ENCODE assay signal across 24 cellular contexts in the genomic region with DNA sequence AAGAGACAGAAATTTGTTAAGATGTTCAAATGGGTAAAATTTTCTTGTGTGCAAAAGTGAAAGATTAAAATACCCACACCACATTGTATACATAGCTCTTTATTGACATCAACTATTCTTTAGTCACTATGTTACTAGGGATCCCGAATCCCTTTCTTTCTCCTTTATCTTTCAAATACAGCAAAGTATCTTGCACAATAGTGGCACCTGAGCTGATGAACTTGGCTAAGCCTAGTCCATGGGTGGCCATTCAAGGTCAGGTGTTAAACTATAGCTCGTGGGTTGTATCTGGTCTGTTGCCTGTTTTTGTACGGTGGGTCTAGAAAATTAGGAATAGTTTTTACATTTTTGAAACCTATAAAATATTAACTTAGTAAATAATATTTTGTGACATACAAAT.
DNase-seq lines count a peak whose midpoint lies in the region; ATAC-seq and TF ChIP-seq lines count a peak whose summit lies in the region.
"Had no signal": no experiment of that assay in that cellular context is flagged by ENCODE, and none has a peak within 500 bp of the region (broad histone marks: within the 10 kb centered on the region; RNA-seq: fewer than 3 reads in every experiment).

No MANE protein-coding gene starts in this region.

- H3K27ac Mint-ChIP-seq in MCF 10A (ENCODE audit: low read depth, unreplicated experiment), result peak overlapping the region; percentile 31
- H3K27ac Mint-ChIP-seq in effector memory CD8-positive, alpha-beta T cell, result no peak overlapping the region

- no peaks in the 10 kb centered on the region for H3K27me3 Mint-ChIP-seq in MCF 10A (ENCODE audit: insufficient read depth, unreplicated experiment)
- H3K27me3 Mint-ChIP-seq in effector memory CD8-positive, alpha-beta T cell, result no peaks in the 10 kb centered on the region

- intact Hi-C loops in MCF 10A (cut with micrococcal nuclease) (no loop called here), breast epithelium (cut with DNase I; ENCODE audit: low total_unique reads) (no loop called here), PC-3 (cut with micrococcal nuclease) (no loop called here), esophagus squamous epithelium (cut with DNase I) (no loop called here)

- no peaks in the 10 kb centered on the region for H4K20me1 ChIP-seq in PC-3 (ENCODE audit: low read length)

- no peak for TF ChIP-seq POLR2A in breast epithelium (IDR thresholded peaks at IDR 0.05)
- no peak for TF ChIP-seq POLR2A in esophagus squamous epithelium (IDR thresholded peaks at IDR 0.05)

- no peaks in the 10 kb centered on the region for H3K4me1 ChIP-seq in breast epithelium
- H3K4me1 ChIP-seq in PC-3 (ENCODE audit: insufficient read depth, low read length), result peaks cover 43% of the 10 kb centered on the region
- H3K4me1 ChIP-seq in esophagus squamous epithelium, result peaks cover 0 to 5% (median 0%) of the 10 kb centered on the region in 3 donors

- no peaks in the 10 kb centered on the region for H3K9me3 Mint-ChIP-seq in MCF 10A (ENCODE audit: unreplicated experiment)
- peaks cover 0 to 2% of the 10 kb centered on the region in 2 donors for H3K9me3 Mint-ChIP-seq in effector memory CD8-positive, alpha-beta T cell

- BruUV-seq in MCF 10A (replicated peaks; lab: Mats Ljungman, UMichigan) (no TSS peak), PC-3 (replicated peaks; lab: Mats Ljungman, UMichigan) (no TSS peak)

- CTCF ChIA-PET in MCF 10A (lab: Yijun Ruan, JAX), result no interaction called here
- CTCF ChIA-PET in PC-3 (lab: Charles Lee), result no interaction called here

- TF ChIP-seq CTCF in MCF 10A (IDR thresholded peaks at IDR 0.05; ENCODE audit: unreplicated experiment) (no peak), breast epithelium (IDR thresholded peaks at IDR 0.05) (no peak), PC-3 (conservative IDR thresholded peaks at IDR 0.05; ENCODE audit: low read depth, low read length) (no peak), esophagus squamous epithelium (IDR thresholded peaks at IDR 0.05) (no peak)

- H3K4me2 ChIP-seq in PC-3 (ENCODE audit: low read length), result no peak overlapping the region

- POLR2A ChIA-PET in MCF 10A (lab: Yijun Ruan, JAX), result interaction anchor here (1.5 kb wide), 1 partner anchor 9 kb away, joined by 3 read pairs; no protein-coding TSS in a partner anchor
- POLR2A ChIA-PET in PC-3 (lab: Charles Lee; ENCODE audit: unreplicated experiment), result interaction anchor here (0.6 kb wide), 1 partner anchor 121 kb away, joined by 5 read pairs; no protein-coding TSS in a partner anchor

- no peak overlapping the region for H3K4me3 Mint-ChIP-seq in MCF 10A (ENCODE audit: unreplicated experiment)
- no peak overlapping the region for H3K4me3 Mint-ChIP-seq in effector memory CD8-positive, alpha-beta T cell

- no peaks in the 10 kb centered on the region for H3K9me2 ChIP-seq in PC-3 (replicated peaks; ENCODE audit: low read length)

- no peak overlapping the region for H2AFZ ChIP-seq in PC-3 (ENCODE audit: low read length)
- H2AFZ ChIP-seq: GM23248 had no signal

- H3F3A ChIP-seq in PC-3 (ENCODE audit: low read length, unreplicated experiment), result peaks cover 8% of the 10 kb centered on the region

- H3K27me3 ChIP-seq in breast epithelium (no peaks in the 10 kb centered on the region), PC-3 (ENCODE audit: low read length) (no peaks in the 10 kb centered on the region), esophagus squamous epithelium (no peaks in the 10 kb centered on the region)

- peaks cover 6% of the 10 kb centered on the region for H3K36me3 Mint-ChIP-seq in MCF 10A (ENCODE audit: insufficient read depth, unreplicated experiment)
- no peaks in the 10 kb centered on the region for H3K36me3 Mint-ChIP-seq in effector memory CD8-positive, alpha-beta T cell (ENCODE audit: insufficient read depth)

- H3K27ac ChIP-seq in breast epithelium, result no peak overlapping the region
- H3K27ac ChIP-seq in PC-3 (ENCODE audit: low read length), result peak overlapping the region; percentile 97; the same call in 1 of the 2 replicates
- H3K27ac ChIP-seq in esophagus squamous epithelium, result no peak overlapping the region
- H3K27ac ChIP-seq: GM23248 had no signal

- H3K79me2 ChIP-seq in PC-3 (ENCODE audit: low read length), result no peaks in the 10 kb centered on the region

- DNase-seq in MCF 10A (ENCODE audit: unreplicated experiment) (no peak), breast epithelium (ENCODE audit: low spot score in 2 of 2) (no peak), PC-3 (no peak), iPS-NIHi11 (ENCODE audit: low spot score) (peak; percentile 11), middle frontal gyrus (ENCODE audit: extremely low spot score, low spot score) (no peak), esophagus squamous epithelium (lab: John Stamatoyannopoulos, UW) (no peak)
- DNase-seq in activated CD4-positive, alpha-beta T cell treated with anti-CD3 and anti-CD28 coated beads, Interleukin-2, amount 50 U/mL, for 1 hour, result no peak
- no peak for DNase-seq in effector memory CD8-positive, alpha-beta T cell
- DNase-seq: 8988T; Calu3; DMS153; GM23248; HCEC 1CT; MV-4-11; NCI-H1105; NCI-H1436 treated with DMSO at 0.1 percent for 48 hours; NCI-H1930; NCI-H446; NCI-H526; NCI-H82; NK-92 treated with Interleukin-12 subunit alpha and Interleukin-12 subunit beta, amount 100 ng/mL, for 24 hours; RPMI8226; SHP77; SW 1271 had no signal

- no peak overlapping the region for H3K9ac ChIP-seq in PC-3 (ENCODE audit: low read length)
- H3K9ac ChIP-seq: GM23248 had no signal

- ATAC-seq in PC-3, result no peak
- no peak for ATAC-seq in effector memory CD8-positive, alpha-beta T cell (replicated peaks)

- H3K9me3 ChIP-seq in breast epithelium (peaks cover 3 to 4% of the 10 kb centered on the region in 2 donors), PC-3 (ENCODE audit: low read length) (peaks cover 10% of the 10 kb centered on the region; the same call in 1 of the 2 replicates), esophagus squamous epithelium (peaks cover 0 to 6% (median 0%) of the 10 kb centered on the region in 3 donors)

- WGBS in esophagus squamous epithelium, 2 donors, result 84 to 94% methylated on average over 3 of the region's 3 CpGs

- no peaks in the 10 kb centered on the region for H3K36me3 ChIP-seq in breast epithelium
- H3K36me3 ChIP-seq in PC-3 (ENCODE audit: low read depth, low read length), result peaks cover 12% of the 10 kb centered on the region; the same call in 1 of the 2 replicates
- no peaks in the 10 kb centered on the region for H3K36me3 ChIP-seq in esophagus squamous epithelium

- H3K4me3 ChIP-seq in breast epithelium, result no peak overlapping the region
- H3K4me3 ChIP-seq in PC-3 (ENCODE audit: low read length), result no peak overlapping the region
- H3K4me3 ChIP-seq in esophagus squamous epithelium, result no peak overlapping the region
- H3K4me3 ChIP-seq: GM23248 had no signal

- peaks cover 31% of the 10 kb centered on the region for H3K4me1 Mint-ChIP-seq in MCF 10A (ENCODE audit: insufficient read depth, unreplicated experiment)
- H3K4me1 Mint-ChIP-seq in effector memory CD8-positive, alpha-beta T cell (ENCODE audit: low read depth in 2 of 2), result no peaks in the 10 kb centered on the region
